1 cellular context compared by ENCODE assay signal in genomic region chr3:181383760-181384159, GRCh38.
A peak's percentile ranks its signal among the peaks of the same experiment; 100 is the strongest.
TF ChIP-seq lines count a peak whose summit lies in the region.

No MANE protein-coding gene starts in this region.

TF ChIP-seq in GM23338, 12 proteins besides CTCF, POLR2A, EP300 and RAD21 (continued from another document):
- peak; percentile 99 for TF ChIP-seq ZNF462 (CRISPR knock-in tag; IDR thresholded peaks at IDR 0.05)
- TF ChIP-seq CREB1 (CRISPR knock-in tag; IDR thresholded peaks at IDR 0.05; ENCODE audit: low read depth): no peak
- TF ChIP-seq ZNF114 (CRISPR knock-in tag; IDR thresholded peaks at IDR 0.05): no peak
- TF ChIP-seq EZH2 (IDR thresholded peaks at IDR 0.05; ENCODE audit: low read depth, unreplicated experiment): no peak
- peak; percentile 44; the same call in 1 of the 2 replicates for TF ChIP-seq ETS1 (IDR thresholded peaks at IDR 0.05)
- no peak for TF ChIP-seq EZH2phosphoT487 (IDR thresholded peaks at IDR 0.05; ENCODE audit: unreplicated experiment)
- no peak for TF ChIP-seq POLR2AphosphoS5 (IDR thresholded peaks at IDR 0.05; ENCODE audit: low read depth)
- no peak for TF ChIP-seq JUNB (IDR thresholded peaks at IDR 0.05; ENCODE audit: unreplicated experiment)
- TF ChIP-seq REST (IDR thresholded peaks at IDR 0.05; ENCODE audit: unreplicated experiment): no peak
